22 cellular contexts compared by ENCODE assay signal in genomic region chr5:150243590-150243989, GRCh38. TPM values are rescaled to one million over a fixed set of nuclear protein-coding genes. Genes with fewer than 3 reads are reported as not detected.
DNase-seq lines count a peak whose midpoint lies in the region; ATAC-seq and TF ChIP-seq lines count a peak whose summit lies in the region.
"Had no signal": no experiment of that assay in that cellular context is flagged by ENCODE, and none has a peak within 500 bp of the region (broad histone marks: within the 10 kb centered on the region; RNA-seq: fewer than 3 reads in every experiment).

No MANE protein-coding gene starts in this region.

- DNase-seq in cardiac muscle cell (ENCODE audit: low read depth in 1 of 2, low spot score in 1 of 2) (no peak), left ventricle myocardium superior (no peak), smooth muscle cell (lab: John Stamatoyannopoulos, UW; ENCODE audit: unreplicated experiment) (no peak), anterior cingulate cortex (lab: John Stamatoyannopoulos, UW) (no peak)
- DNase-seq: AML-193; CD4-positive, alpha-beta T cell; DMS 273 treated with DMSO at 0.1 percent for 48 hours; DMS53; DND-41; EL; H9 had no signal

- H3K27ac Mint-ChIP-seq in nephron, result peak overlapping the region; percentile 62 to 80 (median 79)
- H3K27ac Mint-ChIP-seq: CD4-positive, alpha-beta T cell had no signal

- no peaks in the 10 kb centered on the region for H4K20me1 ChIP-seq in smooth muscle cell (ENCODE audit: low read depth)

- H3K36me3 Mint-ChIP-seq in nephron (ENCODE audit: low read depth), result no peaks in the 10 kb centered on the region

- no peak overlapping the region for H2AFZ ChIP-seq in smooth muscle cell (ENCODE audit: low read depth)

- H3K9ac ChIP-seq in skeletal muscle tissue (ENCODE audit: low read depth in 1 of 3, low read length in 3 of 3) (peak overlapping the region in 2 of 3 donors; percentile 72 to 89), smooth muscle cell (ENCODE audit: low read depth) (no peak overlapping the region)

- no peak overlapping the region for H3K4me2 ChIP-seq in smooth muscle cell
- H3K4me2 ChIP-seq: A549 had no signal

- no peaks in the 10 kb centered on the region for H3F3A ChIP-seq in smooth muscle cell (ENCODE audit: low read depth)

- peaks cover 53% of the 10 kb centered on the region for H3K4me1 Mint-ChIP-seq in nephron

- H3K79me2 ChIP-seq in smooth muscle cell (ENCODE audit: low read depth), result no peaks in the 10 kb centered on the region

- peaks cover 13% of the 10 kb centered on the region for H3K27me3 Mint-ChIP-seq in nephron (ENCODE audit: low read depth)
- H3K27me3 Mint-ChIP-seq: CD4-positive, alpha-beta T cell had no signal

- H3K4me3 ChIP-seq in cardiac muscle cell (peak overlapping the region; percentile 12), skeletal muscle tissue (ENCODE audit: low read length in 3 of 3) (peak overlapping the region; percentile 22 to 80 (median 79)), smooth muscle cell (no peak overlapping the region)
- H3K4me3 ChIP-seq: A549, GM12878 had no signal

- H3K4me3 Mint-ChIP-seq in nephron, result peak overlapping the region; percentile 80 to 84 (median 80)
- H3K4me3 Mint-ChIP-seq: CD4-positive, alpha-beta T cell; H9 had no signal

- intact Hi-C loops in left ventricle myocardium superior (cut with micrococcal nuclease), result no loop called here

- no peaks in the 10 kb centered on the region for H3K9me3 Mint-ChIP-seq in nephron
- H3K9me3 Mint-ChIP-seq: CD4-positive, alpha-beta T cell; H9 had no signal

- no peaks in the 10 kb centered on the region for H3K36me3 ChIP-seq in cardiac muscle cell
- peaks cover 1 to 11% (median 9%) of the 10 kb centered on the region in 3 donors for H3K36me3 ChIP-seq in skeletal muscle tissue (ENCODE audit: control insufficient read depth in 3 of 3, insufficient read depth in 3 of 3, low read length in 3 of 3)
- no peaks in the 10 kb centered on the region for H3K36me3 ChIP-seq in smooth muscle cell (ENCODE audit: low read depth)

- H3K4me1 ChIP-seq in cardiac muscle cell (ENCODE audit: low read depth) (peaks cover 57% of the 10 kb centered on the region), skeletal muscle tissue (ENCODE audit: control insufficient read depth in 3 of 3, insufficient read depth in 3 of 3, low read length in 3 of 3) (peaks cover 52 to 78% (median 56%) of the 10 kb centered on the region in 3 donors), smooth muscle cell (ENCODE audit: low read depth) (peaks cover 22% of the 10 kb centered on the region)
- H3K4me1 ChIP-seq: A549 had no signal

- no peak overlapping the region for H3K27ac ChIP-seq in cardiac muscle cell
- H3K27ac ChIP-seq in skeletal muscle tissue (ENCODE audit: low read depth, low read length), result no peak overlapping the region
- no peak overlapping the region for H3K27ac ChIP-seq in smooth muscle cell (ENCODE audit: low read depth)
- H3K27ac ChIP-seq: 22Rv1, A549, C4-2B, HL-60 had no signal

- no peak for ATAC-seq in left ventricle myocardium superior
- ATAC-seq in HG03378 (IDR thresholded peaks at IDR 0.05; ENCODE audit: unreplicated experiment), result no peak
- ATAC-seq: A549, GM12878 had no signal

- H3K9me3 ChIP-seq in cardiac muscle cell (ENCODE audit: low read depth) (no peaks in the 10 kb centered on the region), skeletal muscle tissue (ENCODE audit: control insufficient read depth in 3 of 3, low read length in 3 of 3) (no peaks in the 10 kb centered on the region), smooth muscle cell (replicated peaks; ENCODE audit: low read depth) (no peaks in the 10 kb centered on the region)
- H3K9me3 ChIP-seq: A549 had no signal

- 91% methylated on average over 4 of the region's 4 CpGs for WGBS in smooth muscle cell (ENCODE audit: low lambda C conversion rate)

- H3K27me3 ChIP-seq in cardiac muscle cell (no peaks in the 10 kb centered on the region), skeletal muscle tissue (ENCODE audit: control insufficient read depth in 3 of 3, insufficient read depth in 3 of 3, low read length in 3 of 3) (no peaks in the 10 kb centered on the region), smooth muscle cell (ENCODE audit: low read depth) (no peaks in the 10 kb centered on the region)

- TF ChIP-seq CTCF in cardiac muscle cell (IDR thresholded peaks at IDR 0.05; ENCODE audit: low read depth, low read length) (no peak), nephron (IDR thresholded peaks at IDR 0.05; ENCODE audit: unreplicated experiment in 3 of 3) (no peak), smooth muscle cell (IDR thresholded peaks at IDR 0.05; ENCODE audit: borderline replicate concordance, insufficient read depth, poor library complexity, severe bottlenecking) (no peak)

RNA-seq across cellular contexts. Expression of gene CAMK2A, which starts 46.0 kb away (rescaled TPM):
- 34.6 and 47.7 TPM in 2 replicates for total RNA-seq in cardiac muscle cell
- 11.8 and 19.0 TPM in 2 replicates for polyA plus RNA-seq in cardiac muscle cell
- total RNA-seq in left ventricle myocardium superior, result 16.6 TPM
- total RNA-seq in skeletal muscle tissue, result 45.9 TPM
- total RNA-seq in smooth muscle cell, result 1.6 and 2.2 TPM in 2 replicates
- 0.83 and 1.1 TPM in 2 replicates for polyA plus RNA-seq in smooth muscle cell
- total RNA-seq: HT1080 had no signal
- polyA plus RNA-seq: GM12878 had no signal

RNA-seq across cellular contexts. Expression of gene SLC6A7, which starts 53.7 kb away (rescaled TPM):
- total RNA-seq in cardiac muscle cell, result not detected in 2 replicates
- not detected in 2 replicates for polyA plus RNA-seq in cardiac muscle cell
- not detected for total RNA-seq in left ventricle myocardium superior
- not detected for total RNA-seq in skeletal muscle tissue
- not detected in 2 replicates for total RNA-seq in smooth muscle cell
- 0.10 TPM in 1 of 2 replicates, not detected in the other for polyA plus RNA-seq in smooth muscle cell
- total RNA-seq: CD4-positive, alpha-beta T cell; G401; H9; HT1080 had no signal
- polyA plus RNA-seq: A549, BJ had no signal

RNA-seq across cellular contexts. Expression of gene ARSI, which starts 59.1 kb away (rescaled TPM):
- 3.3 and 6.4 TPM in 2 replicates for total RNA-seq in cardiac muscle cell
- polyA plus RNA-seq in cardiac muscle cell, result 2.0 and 2.1 TPM in 2 replicates
- 0.25 TPM for total RNA-seq in left ventricle myocardium superior
- total RNA-seq in skeletal muscle tissue, result 9.9 TPM
- total RNA-seq in smooth muscle cell, result 68.9 and 72.8 TPM in 2 replicates
- polyA plus RNA-seq in smooth muscle cell, result 55.9 and 87.6 TPM in 2 replicates
- total RNA-seq: GM12878 had no signal
- polyA plus RNA-seq: GM12878 had no signal
